Comparison of ENCODE assay signal across 9 cellular contexts in the genomic region with DNA sequence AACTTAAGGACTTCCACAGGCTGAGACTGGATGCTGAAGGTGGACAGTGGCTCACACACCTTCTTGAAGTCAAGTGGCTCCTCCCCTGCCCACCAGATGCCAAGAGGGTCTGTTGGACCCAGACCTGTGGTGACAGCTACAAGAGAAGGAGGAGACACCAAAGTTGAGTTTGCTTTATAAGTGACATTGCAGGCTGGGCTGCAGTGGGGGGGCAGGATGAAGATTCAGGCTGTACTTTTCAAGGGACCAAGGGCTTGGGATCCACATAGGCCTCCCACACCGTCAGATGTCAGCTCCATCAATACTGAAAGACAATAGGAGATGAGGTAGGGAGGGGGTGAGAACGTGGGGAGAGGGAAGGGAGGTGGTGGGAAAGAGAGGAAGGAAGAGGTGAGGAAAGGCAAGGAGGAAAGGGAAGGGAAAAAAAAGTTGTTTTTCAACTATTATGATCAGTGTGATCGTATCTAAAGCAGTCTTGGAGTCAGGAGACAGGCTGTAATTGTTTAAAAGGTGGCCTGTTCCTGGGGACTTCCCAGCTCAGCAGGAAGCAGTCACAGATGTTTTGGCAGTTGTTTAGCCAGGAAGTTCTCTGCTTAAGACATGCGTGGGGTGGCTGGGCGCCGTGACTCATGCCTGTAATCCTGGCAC.
A peak's percentile ranks its signal among the peaks of the same experiment; 100 is the strongest.
DNase-seq lines count a peak whose midpoint lies in the region; ATAC-seq, FAIRE-seq and TF ChIP-seq lines count a peak whose summit lies in the region.
"Had no signal": no experiment of that assay in that cellular context is flagged by ENCODE, and none has a peak within 500 bp of the region (broad histone marks: within the 10 kb centered on the region; RNA-seq: fewer than 3 reads in every experiment).

No MANE protein-coding gene starts in this region.

- no peaks in the 10 kb centered on the region for H3K27me3 Mint-ChIP-seq in Caco-2 (ENCODE audit: insufficient read depth, unreplicated experiment)

- H3K27ac Mint-ChIP-seq in Caco-2 (ENCODE audit: unreplicated experiment): no peak overlapping the region

- H3K4me3 Mint-ChIP-seq in Caco-2 (ENCODE audit: unreplicated experiment): no peak overlapping the region

- no peaks in the 10 kb centered on the region for H3K79me2 ChIP-seq in KMS-11 (ENCODE audit: insufficient read depth, low read depth)

- POLR2A ChIA-PET in A549 (lab: Yijun Ruan, JAX) (no interaction called here), Caco-2 (lab: Charles Lee) (no interaction called here)

- WGBS in A549 (ENCODE audit: missing lambda C conversion rate): 55% methylated on average over 5 of the region's 6 CpGs

- no peaks in the 10 kb centered on the region for H3K36me3 Mint-ChIP-seq in Caco-2 (ENCODE audit: insufficient read depth, unreplicated experiment)

- TF ChIP-seq CTCF in A549 (IDR thresholded peaks at IDR 0.05): no peak
- no peak for TF ChIP-seq CTCF in KMS-11 (conservative IDR thresholded peaks at IDR 0.05; ENCODE audit: low read depth, low read length)
- TF ChIP-seq CTCF in Caco-2 (IDR thresholded peaks at IDR 0.05; ENCODE audit: insufficient read depth in 1 of 2, low read depth in 1 of 2, low read length in 1 of 2, severe bottlenecking in 1 of 2, unreplicated experiment in 1 of 2): no peak

- CTCF ChIA-PET in A549 (lab: Yijun Ruan, JAX): interaction anchor here (1.0 kb wide), 1 partner anchor 12 kb away, joined by 3 read pairs; no protein-coding TSS in a partner anchor
- CTCF ChIA-PET in Caco-2 (lab: Charles Lee): interaction anchor here (0.5 kb wide), 1 partner anchor 385 kb away, joined by 5 read pairs; no protein-coding TSS in a partner anchor

- H3K4me1 Mint-ChIP-seq in Caco-2 (ENCODE audit: low read depth, unreplicated experiment): peaks cover under 1% of the 10 kb centered on the region

- H3K9me3 ChIP-seq in A549 (no peaks in the 10 kb centered on the region), Caco-2 (peaks cover 30% of the 10 kb centered on the region)

- peak; percentile 19 to 81; a peak in 4 of 6 replicates for ATAC-seq in A549
- ATAC-seq in GM19463 (IDR thresholded peaks at IDR 0.05; ENCODE audit: unreplicated experiment): peak; percentile 83

- no peaks in the 10 kb centered on the region for H4K20me1 ChIP-seq in KMS-11 (ENCODE audit: insufficient read depth)

- FAIRE-seq in A549 (lab: Jason Lieb, UNC): no peak
- FAIRE-seq: islet of Langerhans had no signal

- intact Hi-C loops in posterior vena cava (cut with DNase I) (no loop called here), Caco-2 (cut with micrococcal nuclease; ENCODE audit: unreplicated experiment) (no loop called here)

- peak overlapping the region; percentile 32 for H3K4me2 ChIP-seq in A549
- H3K4me2 ChIP-seq in KMS-11: peak overlapping the region; percentile 7; the same call in 1 of the 2 replicates

- no peak for TF ChIP-seq EP300 in A549 (IDR thresholded peaks at IDR 0.05)

- peak overlapping the region; percentile 35; the same call in 1 of the 2 replicates for H2AFZ ChIP-seq in KMS-11 (ENCODE audit: low read depth)

- peaks cover 40% of the 10 kb centered on the region for H3K9me3 Mint-ChIP-seq in Caco-2 (ENCODE audit: unreplicated experiment)

- no peak for TF ChIP-seq RAD21 in A549 (conservative IDR thresholded peaks at IDR 0.05 in 1 of 2, IDR thresholded peaks at IDR 0.05 in 1 of 2)

- DNase-seq in A549 (ENCODE audit: low read depth in 1 of 2, low spot score in 1 of 2) (peak; percentile 40 to 76), fibroblast of gingiva (ENCODE audit: low read depth) (peak; percentile 17), posterior vena cava (ENCODE audit: low spot score) (peak; percentile 85), Caco-2 (no peak), D341Med (ENCODE audit: low spot score) (no peak)
- DNase-seq in activated CD8-positive, alpha-beta memory T cell treated with anti-CD3 and anti-CD28 coated beads, Interleukin-2, amount 50 U/mL, for 1 hour (ENCODE audit: extremely low read depth): peak; percentile 45

- H3K9ac ChIP-seq in KMS-11: no peak overlapping the region

- BruUV-seq in Caco-2 (replicated peaks; lab: Mats Ljungman, UMichigan): no TSS peak

- no peak overlapping the region for H3K4me3 ChIP-seq in A549
- no peak overlapping the region for H3K4me3 ChIP-seq in KMS-11 (IDR thresholded peaks at IDR 0.05; ENCODE audit: insufficient read depth, low read depth, low read length)
- no peak overlapping the region for H3K4me3 ChIP-seq in Caco-2 (ENCODE audit: low read depth, low read length)

- H3K4me1 ChIP-seq in A549 (peaks cover 8% of the 10 kb centered on the region; the same call in 2 of the 3 replicates), KMS-11 (ENCODE audit: low read depth, poor library complexity, severe bottlenecking) (peaks cover 12% of the 10 kb centered on the region), Caco-2 (peaks cover 5% of the 10 kb centered on the region)

- no peaks in the 10 kb centered on the region for H3K27me3 ChIP-seq in KMS-11 (ENCODE audit: insufficient read depth, low read depth)
- H3K27me3 ChIP-seq in Caco-2 (replicated peaks; ENCODE audit: control insufficient read depth, insufficient read depth, low read length): no peaks in the 10 kb centered on the region

- H3K36me3 ChIP-seq in KMS-11 (ENCODE audit: insufficient read depth) (no peaks in the 10 kb centered on the region), Caco-2 (ENCODE audit: control insufficient read depth, insufficient read depth, low read length) (no peaks in the 10 kb centered on the region)

- H3K27ac ChIP-seq in A549 (peak overlapping the region; percentile 47 to 72; a peak in 4 of 6 replicates), KMS-11 (peak overlapping the region; percentile 21; the same call in 1 of the 2 replicates)

- TF ChIP-seq POLR2A in A549 (IDR thresholded peaks at IDR 0.05; ENCODE audit: low read length): no peak

TF ChIP-seq in A549, 52 proteins besides CTCF, POLR2A, EP300 and RAD21:
- TF ChIP-seq FOSL2 (IDR thresholded peaks at IDR 0.05): no peak
- peak; percentile 51 for TF ChIP-seq FOSL2 (CRISPR knock-in tag; IDR thresholded peaks at IDR 0.05)
- TF ChIP-seq, protein P1, sequence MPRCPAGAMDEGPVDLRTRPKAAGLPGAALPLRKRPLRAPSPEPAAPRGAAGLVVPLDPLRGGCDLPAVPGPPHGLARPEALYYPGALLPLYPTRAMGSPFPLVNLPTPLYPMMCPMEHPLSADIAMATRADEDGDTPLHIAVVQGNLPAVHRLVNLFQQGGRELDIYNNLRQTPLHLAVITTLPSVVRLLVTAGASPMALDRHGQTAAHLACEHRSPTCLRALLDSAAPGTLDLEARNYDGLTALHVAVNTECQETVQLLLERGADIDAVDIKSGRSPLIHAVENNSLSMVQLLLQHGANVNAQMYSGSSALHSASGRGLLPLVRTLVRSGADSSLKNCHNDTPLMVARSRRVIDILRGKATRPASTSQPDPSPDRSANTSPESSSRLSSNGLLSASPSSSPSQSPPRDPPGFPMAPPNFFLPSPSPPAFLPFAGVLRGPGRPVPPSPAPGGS (IDR thresholded peaks at IDR 0.05): no peak

Comparison
In these comparisons a context has a peak if more than half of its experiments do, and no peak if none do; other contexts are left out.
1. DNase-seq: peak in A549 (2 of 2), activated CD8-positive, alpha-beta memory T cell treated with anti-CD3 and anti-CD28 coated beads, Interleukin-2, amount 50 U/mL, for 1 hour (single experiment), fibroblast of gingiva (single experiment) and posterior vena cava (single experiment); none in Caco-2 (0 of 2) and D341Med (single experiment).